ENCODE assay signal across 8 cellular contexts in the genomic region with DNA sequence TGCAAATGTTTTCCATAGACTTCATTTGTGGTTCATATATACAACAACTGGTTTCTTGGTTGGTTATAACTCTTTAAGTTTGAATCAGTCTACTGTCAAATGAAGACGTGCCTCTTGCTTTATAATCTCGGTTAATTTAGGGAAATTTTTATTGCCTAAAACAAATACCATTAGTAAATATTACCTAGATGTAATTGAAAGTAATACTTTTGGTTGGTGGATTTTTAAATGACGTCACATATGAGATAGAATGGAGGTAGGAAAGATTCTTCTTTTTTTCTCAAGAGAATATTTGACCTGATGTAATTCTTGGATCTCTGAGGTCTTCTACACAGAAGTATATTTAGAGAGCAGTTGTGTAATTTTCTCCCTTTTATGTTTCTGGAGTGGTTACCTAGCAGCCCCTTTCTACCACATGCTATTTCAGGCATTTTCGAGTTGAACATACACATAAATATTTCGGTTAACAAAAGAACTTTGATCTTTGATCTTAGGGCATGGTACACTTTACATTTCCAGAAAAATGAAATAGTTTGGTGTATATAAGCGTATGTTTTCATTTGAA. TPM values are rescaled to one million over a fixed set of nuclear protein-coding genes. Genes with fewer than 3 reads are reported as not detected.
A peak's percentile ranks its signal among the peaks of the same experiment; 100 is the strongest.
DNase-seq lines count a peak whose midpoint lies in the region; TF ChIP-seq lines count a peak whose summit lies in the region.

No MANE protein-coding gene starts in this region.

- no peaks in the 10 kb centered on the region for H4K20me1 ChIP-seq in mammary epithelial cell (ENCODE audit: insufficient read depth, low read length)

- no TSS peak for BruUV-seq in mammary epithelial cell (replicated peaks; lab: Mats Ljungman, UMichigan)

- intact Hi-C loops in mammary epithelial cell (cut with micrococcal nuclease) (loop anchor here (1.0 to 5.0 kb wide), 5 partner anchors 18 to 1365 kb away; partner anchors contain the start of gene HEBP1), uterus (cut with DNase I; ENCODE audit: low total_unique reads) (no loop called here)

- H3K4me2 ChIP-seq in mammary epithelial cell (ENCODE audit: insufficient read depth, low read depth, low read length): peak overlapping the region; percentile 96

- in situ Hi-C loops in mammary epithelial cell (cut with MboI; ENCODE audit: low sequenced_read_pairs in 2 of 2): loop anchor here (10.0 to 25.0 kb wide), 2 partner anchors 105 to 112 kb away; no protein-coding TSS in a partner anchor

- POLR2A ChIA-PET in HEK293 (lab: Yijun Ruan, JAX): no interaction called here

- H3K27ac Mint-ChIP-seq in activated T-cell treated with anti-CD3 and anti-CD28 coated beads, Interleukin-2, amount 50 U/mL, for 24 hours: peak overlapping the region; percentile 97

- peaks cover 38% of the 10 kb centered on the region for H3K36me3 Mint-ChIP-seq in activated T-cell treated with anti-CD3 and anti-CD28 coated beads, Interleukin-2, amount 50 U/mL, for 24 hours (ENCODE audit: low read depth)

- CTCF ChIA-PET in HEK293 (lab: Yijun Ruan, JAX): interaction anchor here (0.6 to 1.1 kb wide), 2 partner anchors 17 to 51 kb away, joined by 4 to 6 read pairs; no protein-coding TSS in a partner anchor
- CTCF ChIA-PET in mammary epithelial cell (lab: Charles Lee; ENCODE audit: low non-redundant PET): no interaction called here

- peak overlapping the region; percentile 81 for H3K4me3 Mint-ChIP-seq in activated T-cell treated with anti-CD3 and anti-CD28 coated beads, Interleukin-2, amount 50 U/mL, for 24 hours

- TF ChIP-seq CTCF in HEK293 (tag by site-specific recombination; IDR thresholded peaks at IDR 0.05) (no peak), mammary epithelial cell (conservative IDR thresholded peaks at IDR 0.05 in 1 of 2, IDR thresholded peaks at IDR 0.05 in 1 of 2; ENCODE audit: extremely low read depth in 1 of 2, insufficient read depth in 1 of 2, low read depth in 1 of 2, low read length in 2 of 2) (no peak), uterus (IDR thresholded peaks at IDR 0.05) (no peak)

- dilution Hi-C loops in mammary epithelial cell (cut with HindIII; ENCODE audit: low sequenced_read_pairs): no loop called here

- H3K79me2 ChIP-seq in mammary epithelial cell (ENCODE audit: insufficient read depth, low read length): peaks cover 55% of the 10 kb centered on the region

- peaks cover 3 to 7% of the 10 kb centered on the region in 2 experiments; a peak in 2 of 3 replicates for H3K36me3 ChIP-seq in HEK293 (ENCODE audit: control insufficient read depth in 2 of 2, insufficient read depth in 1 of 2, low read length in 2 of 2)
- peaks cover 2% of the 10 kb centered on the region for H3K36me3 ChIP-seq in mammary epithelial cell (ENCODE audit: insufficient read depth, low read length)
- H3K36me3 ChIP-seq in uterus: no peaks in the 10 kb centered on the region

- peaks cover 9% of the 10 kb centered on the region for H3K9me3 Mint-ChIP-seq in activated T-cell treated with anti-CD3 and anti-CD28 coated beads, Interleukin-2, amount 50 U/mL, for 24 hours

- WGBS in mammary epithelial cell (ENCODE audit: low coverage, missing lambda C conversion rate): 2% methylated on average over 6 of the region's 6 CpGs

- H3K27me3 Mint-ChIP-seq in activated T-cell treated with anti-CD3 and anti-CD28 coated beads, Interleukin-2, amount 50 U/mL, for 24 hours: no peaks in the 10 kb centered on the region

- no peaks in the 10 kb centered on the region for H3K27me3 ChIP-seq in mammary epithelial cell (ENCODE audit: insufficient read depth, low read length)
- no peaks in the 10 kb centered on the region for H3K27me3 ChIP-seq in uterus

- peak overlapping the region; percentile 70 for H2AFZ ChIP-seq in mammary epithelial cell (ENCODE audit: low read depth, low read length)

- H3K9me3 ChIP-seq in HEK293 (ENCODE audit: control insufficient read depth, insufficient read depth, low read depth, low read length) (no peaks in the 10 kb centered on the region), mammary epithelial cell (replicated peaks; ENCODE audit: insufficient read depth, low read length) (no peaks in the 10 kb centered on the region), uterus (no peaks in the 10 kb centered on the region)

- DNase-seq in activated T-cell treated with anti-CD3 and anti-CD28 coated beads, Interleukin-2, amount 50 U/mL, for 24 hours: no peak
- no peak for DNase-seq in activated T-cell treated with anti-CD3 and anti-CD28 coated beads, Interleukin-2, amount 50 U/mL, for 1 hour
- peak; percentile 52 for DNase-seq in NCI-H526 treated with DMSO at 0.1 percent for 48 hours (lab: John Stamatoyannopoulos, UW)
- peak; percentile 57 for DNase-seq in mammary epithelial cell
- DNase-seq in medulla oblongata (ENCODE audit: extremely low spot score): peak; percentile 52
- no peak for DNase-seq in uterus
- no peak for DNase-seq in GOT3 (lab: John Stamatoyannopoulos, UW)

- H3K4me1 Mint-ChIP-seq in activated T-cell treated with anti-CD3 and anti-CD28 coated beads, Interleukin-2, amount 50 U/mL, for 24 hours (ENCODE audit: low read depth): peaks cover 59% of the 10 kb centered on the region

- H3K4me1 ChIP-seq in HEK293 (ENCODE audit: control insufficient read depth, insufficient read depth, low read length) (peaks cover 3% of the 10 kb centered on the region; the same call in 1 of the 2 replicates), mammary epithelial cell (ENCODE audit: insufficient read depth, low read length) (no peaks in the 10 kb centered on the region), uterus (peaks cover 0 to 6% of the 10 kb centered on the region in 2 donors)

- H3K9ac ChIP-seq in mammary epithelial cell (ENCODE audit: insufficient read depth, low read length): peak overlapping the region; percentile 82

- TF ChIP-seq POLR2A in uterus (IDR thresholded peaks at IDR 0.05): no peak

- H3K4me3 ChIP-seq in HEK293 (ENCODE audit: low read depth, low read length) (peak overlapping the region; percentile 74), mammary epithelial cell (replicated peaks in 1 of 3; ENCODE audit: insufficient read depth in 1 of 3, low read depth in 2 of 3, low read length in 3 of 3) (peak overlapping the region; percentile 76 to 100 (median 78)), uterus (peak overlapping the region; percentile 52 to 77)

- H3K27ac ChIP-seq in HEK293 (ENCODE audit: extremely low read depth, low read depth, low read length) (no peak overlapping the region; the same call in 1 of the 2 replicates), mammary epithelial cell (ENCODE audit: insufficient read depth, low read depth, low read length) (peak overlapping the region; percentile 95), uterus (peak overlapping the region; percentile 92 to 99)

TF ChIP-seq in HEK293, 187 proteins besides CTCF, POLR2A, EP300 and RAD21:
- TF ChIP-seq ZNF366 (tag by site-specific recombination; conservative IDR thresholded peaks at IDR 0.05): peak; percentile 27; the same call in 1 of the 2 replicates
- 0 out of 2 replicates have a peak, but pooled peaks have one; percentile 30 for TF ChIP-seq ZNF660 (tag by site-specific recombination; IDR thresholded peaks at IDR 0.05)
- no peak for TF ChIP-seq ZBTB48 (tag by site-specific recombination; IDR thresholded peaks at IDR 0.05)
- TF ChIP-seq ZFP3 (tag by site-specific recombination; IDR thresholded peaks at IDR 0.05; ENCODE audit: low read depth): no peak
- peak; percentile 67 for TF ChIP-seq PRDM1 (tag by site-specific recombination; IDR thresholded peaks at IDR 0.05)
- TF ChIP-seq ZNF184 (tag by site-specific recombination; IDR thresholded peaks at IDR 0.05): no peak
- no peak for TF ChIP-seq ZNF658 (tag by site-specific recombination; IDR thresholded peaks at IDR 0.05)
- TF ChIP-seq ZNF311 (tag by site-specific recombination; IDR thresholded peaks at IDR 0.05; ENCODE audit: borderline replicate concordance): no peak
- TF ChIP-seq ZNF623 (tag by site-specific recombination; IDR thresholded peaks at IDR 0.05): no peak
- no peak for TF ChIP-seq ZNF138 (tag by site-specific recombination; IDR thresholded peaks at IDR 0.05; ENCODE audit: borderline replicate concordance)
- TF ChIP-seq, protein P1, sequence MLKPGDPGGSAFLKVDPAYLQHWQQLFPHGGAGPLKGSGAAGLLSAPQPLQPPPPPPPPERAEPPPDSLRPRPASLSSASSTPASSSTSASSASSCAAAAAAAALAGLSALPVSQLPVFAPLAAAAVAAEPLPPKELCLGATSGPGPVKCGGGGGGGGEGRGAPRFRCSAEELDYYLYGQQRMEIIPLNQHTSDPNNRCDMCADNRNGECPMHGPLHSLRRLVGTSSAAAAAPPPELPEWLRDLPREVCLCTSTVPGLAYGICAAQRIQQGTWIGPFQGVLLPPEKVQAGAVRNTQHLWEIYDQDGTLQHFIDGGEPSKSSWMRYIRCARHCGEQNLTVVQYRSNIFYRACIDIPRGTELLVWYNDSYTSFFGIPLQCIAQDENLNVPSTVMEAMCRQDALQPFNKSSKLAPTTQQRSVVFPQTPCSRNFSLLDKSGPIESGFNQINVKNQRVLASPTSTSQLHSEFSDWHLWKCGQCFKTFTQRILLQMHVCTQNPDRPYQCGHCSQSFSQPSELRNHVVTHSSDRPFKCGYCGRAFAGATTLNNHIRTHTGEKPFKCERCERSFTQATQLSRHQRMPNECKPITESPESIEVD (tag by site-specific recombination; IDR thresholded peaks at IDR 0.05): peak; percentile 38
- peak; percentile 97 for TF ChIP-seq ATF2 (tag by site-specific recombination; IDR thresholded peaks at IDR 0.05; ENCODE audit: low read depth)

RNA-seq across cellular contexts. Expression of gene ATF7IP, which starts 1.7 kb away (rescaled TPM):
- total RNA-seq in mammary epithelial cell: 10 to 100 TPM; 33.3 to 41.0 TPM
- 8.2 TPM for polyA plus RNA-seq in mammary epithelial cell
- 59.9 TPM for polyA minus RNA-seq in mammary epithelial cell
- 100 to 1,000 TPM in 1 of 4 donors, 10 to 100 TPM in 3; 39.5 to 102 (median 65.6) TPM for total RNA-seq in uterus

Comparison
In these comparisons a context has a peak if more than half of its experiments do, and no peak if none do; other contexts are left out.
1. DNase-seq: peak in NCI-H526 treated with DMSO at 0.1 percent for 48 hours (single experiment), mammary epithelial cell (single experiment) and medulla oblongata (single experiment); none in activated T-cell treated with anti-CD3 and anti-CD28 coated beads, Interleukin-2, amount 50 U/mL, for 24 hours (single experiment), activated T-cell treated with anti-CD3 and anti-CD28 coated beads, Interleukin-2, amount 50 U/mL, for 1 hour (single experiment), uterus (0 of 2) and GOT3 (single experiment).
2. Peak in every context shown above with its lines, with median percentiles within 50 percentile points of each other: H3K4me3 ChIP-seq.